8 cellular contexts compared by ENCODE assay signal in genomic region chr1:149852263-149852662, GRCh38. TPM values are rescaled to one million over a fixed set of nuclear protein-coding genes. Genes with fewer than 3 reads are reported as not detected.
A peak's percentile ranks its signal among the peaks of the same experiment; 100 is the strongest.
DNase-seq lines count a peak whose midpoint lies in the region; ATAC-seq and TF ChIP-seq lines count a peak whose summit lies in the region.
"Not testable (repeated sequence)": the region's sequence is repeated elsewhere in the genome, so short reads cannot be mapped to it uniquely, and the experiment has no call there.

No MANE protein-coding gene starts in this region.

- DNase-seq in CD8-positive, alpha-beta T cell; left colon: not testable (repeated sequence)

- peaks cover 23% of the 10 kb centered on the region for H3K4me1 ChIP-seq in CD8-positive, alpha-beta T cell (ENCODE audit: insufficient read depth, low read length)

- H3K4me1 Mint-ChIP-seq in CD8-positive, alpha-beta T cell (ENCODE audit: low read depth): peaks cover 28% of the 10 kb centered on the region
- peaks cover 23% of the 10 kb centered on the region for H3K4me1 Mint-ChIP-seq in activated T-helper 17 cell treated with anti-CD3 and anti-CD28 coated beads, Interleukin-2, amount 50 U/mL, for 72 hours
- peaks cover 24% of the 10 kb centered on the region for H3K4me1 Mint-ChIP-seq in stimulated activated memory B cell treated with anti-CD40 and anti-IgM and Interleukin-4, amounts not matched to agents 10 μg/mL and 1 μg/mL and 100 μg/mL, for 72 hours

- POLR2A ChIA-PET in CD8-positive, alpha-beta T cell (lab: Charles Lee): not testable (repeated sequence)

- peak; percentile 35 for ATAC-seq in CD8-positive, alpha-beta T cell
- ATAC-seq in GM19324 (IDR thresholded peaks at IDR 0.05; ENCODE audit: low FRiP score, unreplicated experiment): peak; percentile 31
- ATAC-seq in GM21717 (IDR thresholded peaks at IDR 0.05; ENCODE audit: unreplicated experiment): peak; percentile 21
- peak; percentile 29 for ATAC-seq in HG03039 (IDR thresholded peaks at IDR 0.05; ENCODE audit: unreplicated experiment)
- ATAC-seq in HG03571 (IDR thresholded peaks at IDR 0.05; ENCODE audit: unreplicated experiment): peak; percentile 31
- ATAC-seq in activated T-helper 17 cell treated with anti-CD3 and anti-CD28 coated beads, Interleukin-2, amount 50 U/mL, for 72 hours (replicated peaks): peak; percentile 39
- peak; percentile 61 for ATAC-seq in left colon
- peak; percentile 53 for ATAC-seq in stimulated activated memory B cell treated with anti-CD40 and anti-IgM and Interleukin-4, amounts not matched to agents 10 μg/mL and 1 μg/mL and 100 μg/mL, for 72 hours

- H3K27me3 ChIP-seq in CD8-positive, alpha-beta T cell (ENCODE audit: insufficient read depth, low read length): not testable (repeated sequence)

- H3K27ac ChIP-seq in CD8-positive, alpha-beta T cell (ENCODE audit: low read depth, low read length): not testable (repeated sequence)

- H3K36me3 ChIP-seq in CD8-positive, alpha-beta T cell (ENCODE audit: insufficient read depth, low read length): not testable (repeated sequence)

- H3K4me3 ChIP-seq in CD8-positive, alpha-beta T cell (ENCODE audit: low read depth, low read length): not testable (repeated sequence)

- not testable (repeated sequence) for TF ChIP-seq CTCF in CD8-positive, alpha-beta T cell (IDR thresholded peaks at IDR 0.05)

- not testable (repeated sequence) for H3K9me3 ChIP-seq in CD8-positive, alpha-beta T cell (ENCODE audit: low read length)

- not testable (repeated sequence) for H3K27ac Mint-ChIP-seq in CD8-positive, alpha-beta T cell; activated T-helper 17 cell treated with anti-CD3 and anti-CD28 coated beads, Interleukin-2, amount 50 U/mL, for 72 hours; stimulated activated memory B cell treated with anti-CD40 and anti-IgM and Interleukin-4, amounts not matched to agents 10 μg/mL and 1 μg/mL and 100 μg/mL, for 72 hours

- peaks cover 17% of the 10 kb centered on the region for H3K36me3 Mint-ChIP-seq in CD8-positive, alpha-beta T cell
- H3K36me3 Mint-ChIP-seq in activated T-helper 17 cell treated with anti-CD3 and anti-CD28 coated beads, Interleukin-2, amount 50 U/mL, for 72 hours (ENCODE audit: low read depth): peaks cover 19% of the 10 kb centered on the region
- H3K36me3 Mint-ChIP-seq in stimulated activated memory B cell treated with anti-CD40 and anti-IgM and Interleukin-4, amounts not matched to agents 10 μg/mL and 1 μg/mL and 100 μg/mL, for 72 hours: peaks cover 13% of the 10 kb centered on the region

- H3K9me3 Mint-ChIP-seq in CD8-positive, alpha-beta T cell; activated T-helper 17 cell treated with anti-CD3 and anti-CD28 coated beads, Interleukin-2, amount 50 U/mL, for 72 hours; stimulated activated memory B cell treated with anti-CD40 and anti-IgM and Interleukin-4, amounts not matched to agents 10 μg/mL and 1 μg/mL and 100 μg/mL, for 72 hours: not testable (repeated sequence)

- CTCF ChIA-PET in CD8-positive, alpha-beta T cell (lab: Charles Lee): not testable (repeated sequence)

- intact Hi-C loops in CD8-positive, alpha-beta T cell (cut with DNase I, micrococcal nuclease); left colon (cut with DNase I, micrococcal nuclease): not testable (repeated sequence)

- not testable (repeated sequence) for H3K27me3 Mint-ChIP-seq in CD8-positive, alpha-beta T cell (ENCODE audit: low read depth); activated T-helper 17 cell treated with anti-CD3 and anti-CD28 coated beads, Interleukin-2, amount 50 U/mL, for 72 hours; stimulated activated memory B cell treated with anti-CD40 and anti-IgM and Interleukin-4, amounts not matched to agents 10 μg/mL and 1 μg/mL and 100 μg/mL, for 72 hours

- not testable (repeated sequence) for H3K4me3 Mint-ChIP-seq in CD8-positive, alpha-beta T cell; activated T-helper 17 cell treated with anti-CD3 and anti-CD28 coated beads, Interleukin-2, amount 50 U/mL, for 72 hours; stimulated activated memory B cell treated with anti-CD40 and anti-IgM and Interleukin-4, amounts not matched to agents 10 μg/mL and 1 μg/mL and 100 μg/mL, for 72 hours

RNA-seq across cellular contexts. Expression of gene BOLA1, which starts 47.1 kb away (rescaled TPM):
- total RNA-seq in CD8-positive, alpha-beta T cell: 1 to 10 TPM; 3.3 to 4.0 TPM
- total RNA-seq in activated T-helper 17 cell treated with anti-CD3 and anti-CD28 coated beads, Interleukin-2, amount 50 U/mL, for 72 hours: 10 to 100 TPM; 23.1 to 26.7 TPM
- total RNA-seq in left colon: 10 to 100 TPM; 11.0 to 12.6 TPM
